1 cellular context compared by ENCODE assay signal in genomic region chr6:52535711-52536423, GRCh38.
TF ChIP-seq lines count a peak whose summit lies in the region.

No MANE protein-coding gene starts in this region.

TF ChIP-seq in IMR-90, 13 proteins besides CTCF, POLR2A, EP300 and RAD21 (continued from another document):
- TF ChIP-seq, protein P1, sequence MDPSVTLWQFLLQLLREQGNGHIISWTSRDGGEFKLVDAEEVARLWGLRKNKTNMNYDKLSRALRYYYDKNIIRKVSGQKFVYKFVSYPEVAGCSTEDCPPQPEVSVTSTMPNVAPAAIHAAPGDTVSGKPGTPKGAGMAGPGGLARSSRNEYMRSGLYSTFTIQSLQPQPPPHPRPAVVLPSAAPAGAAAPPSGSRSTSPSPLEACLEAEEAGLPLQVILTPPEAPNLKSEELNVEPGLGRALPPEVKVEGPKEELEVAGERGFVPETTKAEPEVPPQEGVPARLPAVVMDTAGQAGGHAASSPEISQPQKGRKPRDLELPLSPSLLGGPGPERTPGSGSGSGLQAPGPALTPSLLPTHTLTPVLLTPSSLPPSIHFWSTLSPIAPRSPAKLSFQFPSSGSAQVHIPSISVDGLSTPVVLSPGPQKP (IDR thresholded peaks at IDR 0.05; ENCODE audit: borderline replicate concordance, low read depth, low read length), result no peak
- TF ChIP-seq FOS (IDR thresholded peaks at IDR 0.05; ENCODE audit: low read depth, low read length) (no peak), RFX5 (IDR thresholded peaks at IDR 0.05; ENCODE audit: low read depth, low read length) (no peak), MAZ (IDR thresholded peaks at IDR 0.05; ENCODE audit: borderline replicate concordance, low read depth, low read length) (no peak), MAFK (IDR thresholded peaks at IDR 0.05; ENCODE audit: low read depth, low read length) (no peak)
- TF ChIP-seq, protein P2, sequence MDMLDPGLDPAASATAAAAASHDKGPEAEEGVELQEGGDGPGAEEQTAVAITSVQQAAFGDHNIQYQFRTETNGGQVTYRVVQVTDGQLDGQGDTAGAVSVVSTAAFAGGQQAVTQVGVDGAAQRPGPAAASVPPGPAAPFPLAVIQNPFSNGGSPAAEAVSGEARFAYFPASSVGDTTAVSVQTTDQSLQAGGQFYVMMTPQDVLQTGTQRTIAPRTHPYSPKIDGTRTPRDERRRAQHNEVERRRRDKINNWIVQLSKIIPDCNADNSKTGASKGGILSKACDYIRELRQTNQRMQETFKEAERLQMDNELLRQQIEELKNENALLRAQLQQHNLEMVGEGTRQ (IDR thresholded peaks at IDR 0.05; ENCODE audit: low read depth, low read length), result no peak
